Comparison of ENCODE assay signal across 17 cellular contexts in genomic region chr19:9296336-9296735, GRCh38. TPM values are rescaled to one million over a fixed set of nuclear protein-coding genes. Genes with fewer than 3 reads are reported as not detected.
DNase-seq lines count a peak whose midpoint lies in the region; ATAC-seq, FAIRE-seq and TF ChIP-seq lines count a peak whose summit lies in the region.
"Had no signal": no experiment of that assay in that cellular context is flagged by ENCODE, and none has a peak within 500 bp of the region (broad histone marks: within the 10 kb centered on the region; RNA-seq: fewer than 3 reads in every experiment).

No MANE protein-coding gene starts in this region.

- no peak overlapping the region for H2AFZ ChIP-seq in HepG2 (ENCODE audit: low read length)

- no peak overlapping the region for H3K18ac ChIP-seq in mesendoderm (ENCODE audit: low read length)

- H3K36me3 ChIP-seq in liver (ENCODE audit: control insufficient read depth in 4 of 4, insufficient read depth in 3 of 4, low read depth in 1 of 4, low read length in 3 of 4) (peaks cover 10 to 47% (median 35%) of the 10 kb centered on the region in 4 donors), HepG2 (replicated peaks in 1 of 2; ENCODE audit: control insufficient read depth in 1 of 2, insufficient read depth in 2 of 2, low read length in 2 of 2) (peaks cover 1 to 22% of the 10 kb centered on the region in 2 experiments; a peak in 2 of 5 replicates), adipocyte (ENCODE audit: control insufficient read depth, insufficient read depth, low read length, severe bottlenecking) (peaks cover 80% of the 10 kb centered on the region), mesendoderm (ENCODE audit: control insufficient read depth, insufficient read depth, low read length) (no peaks in the 10 kb centered on the region)

- no peak overlapping the region for H2BK15ac ChIP-seq in mesendoderm (replicated peaks; ENCODE audit: low read depth)

- no peak overlapping the region for H2BK5ac ChIP-seq in mesendoderm (ENCODE audit: low read length)

- DNase-seq in HepG2 (ENCODE audit: low spot score) (no peak), adipocyte (ENCODE audit: low read depth) (no peak), mesendoderm (peak; percentile 70), GM20000 (ENCODE audit: low spot score) (no peak), medulla oblongata (ENCODE audit: extremely low spot score) (no peak)
- DNase-seq: 8988T, Calu3, DMS79 treated with DMSO at 0.1 percent for 48 hours, NCI-H1417, NCI-H2081 treated with DMSO at 0.1 percent for 48 hours, NCI-H345, NCI-H526 treated with DMSO at 0.1 percent for 48 hours had no signal

- no peaks in the 10 kb centered on the region for H3K4me1 ChIP-seq in liver (ENCODE audit: control insufficient read depth in 4 of 4, insufficient read depth in 4 of 4, low read length in 3 of 4)
- H3K4me1 ChIP-seq in HepG2 (ENCODE audit: insufficient read depth, low read length) = no peaks in the 10 kb centered on the region
- no peaks in the 10 kb centered on the region for H3K4me1 ChIP-seq in adipocyte (ENCODE audit: control insufficient read depth, insufficient read depth, low read length)
- no peaks in the 10 kb centered on the region for H3K4me1 ChIP-seq in mesendoderm (ENCODE audit: control insufficient read depth, low read depth, low read length)

- no peak overlapping the region for H4K8ac ChIP-seq in mesendoderm (ENCODE audit: low read depth, low read length)

- no peak for FAIRE-seq in HepG2 (lab: Jason Lieb, UNC)
- FAIRE-seq: H54 had no signal

- H3K27me3 ChIP-seq in liver (ENCODE audit: control insufficient read depth in 4 of 4, insufficient read depth in 4 of 4, low read length in 3 of 4) (no peaks in the 10 kb centered on the region), HepG2 (ENCODE audit: control insufficient read depth in 1 of 2, insufficient read depth in 2 of 2, low read length in 2 of 2) (no peaks in the 10 kb centered on the region), adipocyte (replicated peaks; ENCODE audit: control insufficient read depth, insufficient read depth, low read length) (no peaks in the 10 kb centered on the region), mesendoderm (ENCODE audit: insufficient read depth, low read length, poor library complexity) (no peaks in the 10 kb centered on the region)

- no peak for TF ChIP-seq POLR2A in HepG2 (IDR thresholded peaks at IDR 0.05; ENCODE audit: insufficient read depth in 1 of 2, low read depth in 2 of 2, low read length in 2 of 2)

- CTCF ChIA-PET in HepG2 (lab: Yijun Ruan, JAX; ENCODE audit: low intra/inter-chr PET ratio, low total read pairs) = no interaction called here

- TF ChIP-seq CTCF in liver (IDR thresholded peaks at IDR 0.05; ENCODE audit: low read depth, low read length, missing input control) (no peak), HepG2 (CRISPR knock-in tag; IDR thresholded peaks at IDR 0.05) (no peak), GM20000 (IDR thresholded peaks at IDR 0.05; ENCODE audit: extremely low read depth, missing control alignments) (no peak)

- H3K9ac ChIP-seq in liver (ENCODE audit: low read depth in 1 of 2, low read length in 2 of 2) (no peak overlapping the region), HepG2 (ENCODE audit: insufficient read depth, low read depth, low read length) (no peak overlapping the region), adipocyte (ENCODE audit: low read length) (no peak overlapping the region), mesendoderm (ENCODE audit: low read length) (no peak overlapping the region)

- no peak overlapping the region for H4K5ac ChIP-seq in mesendoderm (ENCODE audit: low read length)

- H3K79me1 ChIP-seq in mesendoderm (ENCODE audit: low read length) = no peaks in the 10 kb centered on the region

- H3K4me2 ChIP-seq in HepG2 (ENCODE audit: low read depth, low read length) (no peak overlapping the region), mesendoderm (ENCODE audit: low read length) (no peak overlapping the region)

- ATAC-seq in HepG2 (no peak), HG03025 (IDR thresholded peaks at IDR 0.05; ENCODE audit: low FRiP score, unreplicated experiment) (no peak), HG03439 (IDR thresholded peaks at IDR 0.05; ENCODE audit: unreplicated experiment) (no peak)

- H3K79me2 ChIP-seq in HepG2 (ENCODE audit: insufficient read depth, low read length) (no peaks in the 10 kb centered on the region), mesendoderm (ENCODE audit: control insufficient read depth, insufficient read depth, low read length) (no peaks in the 10 kb centered on the region)

- in situ Hi-C loops in HepG2 (cut with HindIII; ENCODE audit: extremely low pct_ligation_motif_present, low pct_unique_long_range_greater_than_20kb) = no loop called here

- H3K27ac ChIP-seq in liver (ENCODE audit: low read depth in 1 of 2, low read length in 2 of 2) (no peak overlapping the region), HepG2 (ENCODE audit: extremely low read length, insufficient read depth, low read length) (no peak overlapping the region), mesendoderm (ENCODE audit: low read depth, low read length) (no peak overlapping the region)

- H3K9me3 ChIP-seq in liver (ENCODE audit: control insufficient read depth in 4 of 4, low read length in 3 of 4) (peaks cover 26 to 77% (median 47%) of the 10 kb centered on the region in 4 donors), HepG2 (ENCODE audit: low read length) (peaks cover 93% of the 10 kb centered on the region), adipocyte (ENCODE audit: control insufficient read depth, low read length) (peaks cover 98% of the 10 kb centered on the region)

- BruUV-seq in HepG2 (replicated peaks; lab: Mats Ljungman, UMichigan) = no TSS peak

- H3K56ac ChIP-seq in mesendoderm (ENCODE audit: low read length) = no peak overlapping the region

- H2AK5ac ChIP-seq in mesendoderm (ENCODE audit: low read length) = no peak overlapping the region

- intact Hi-C loops in HepG2 (cut with micrococcal nuclease; ENCODE audit: unreplicated experiment) = no loop called here

- H3K4ac ChIP-seq in mesendoderm (ENCODE audit: low read depth, low read length) = no peak overlapping the region

- no peak for TF ChIP-seq RAD21 in liver (IDR thresholded peaks at IDR 0.05)
- TF ChIP-seq RAD21 in HepG2 (CRISPR knock-in tag; IDR thresholded peaks at IDR 0.05) = no peak

- H2BK120ac ChIP-seq in mesendoderm (ENCODE audit: low read depth, low read length) = no peak overlapping the region

- TF ChIP-seq EP300 in HepG2 (IDR thresholded peaks at IDR 0.05; ENCODE audit: low read depth in 2 of 2, low read length in 2 of 2) (no peak), HepG2 (CRISPR knock-in tag; IDR thresholded peaks at IDR 0.05; ENCODE audit: borderline replicate concordance) (no peak)

- H3K4me3 ChIP-seq in liver (ENCODE audit: low read depth in 1 of 3, low read length in 3 of 3) = peak overlapping the region in 2 of 3 donors; percentile 62 to 68
- H3K4me3 ChIP-seq in HepG2 (replicated peaks in 1 of 3; ENCODE audit: insufficient read depth in 1 of 3, low read depth in 2 of 3, low read length in 3 of 3) = no peak overlapping the region
- H3K4me3 ChIP-seq in adipocyte (ENCODE audit: low read length) = peak overlapping the region; percentile 72
- H3K4me3 ChIP-seq in mesendoderm (ENCODE audit: low read length) = no peak overlapping the region

- WGBS in liver = 95% methylated on average over 2 of the region's 2 CpGs
- 69% methylated on average over 2 of the region's 2 CpGs for WGBS in HepG2 (ENCODE audit: low lambda C conversion rate)
- WGBS in mesendoderm (ENCODE audit: extremely low coverage, insufficient coverage, low lambda C conversion rate) = no CpG with 5 or more reads among the region's 2 CpGs

- POLR2A ChIA-PET in HepG2 (lab: Yijun Ruan, JAX) = no interaction called here

- H4K20me1 ChIP-seq in HepG2 (ENCODE audit: insufficient read depth, low read length) = no peaks in the 10 kb centered on the region

- no peak overlapping the region for H3K23ac ChIP-seq in mesendoderm (ENCODE audit: low read length)

RNA-seq across cellular contexts. Expression of gene ZNF699, which starts 13.3 kb away (rescaled TPM):
- total RNA-seq in liver (1 to 10 TPM; 2.5 to 3.0 TPM), HepG2 (2016; rRNA removed; fragmentation: Illumina TruSeq; extraction: Trizol) (2.2 and 2.7 TPM in 2 replicates)
- polyA plus RNA-seq in liver (1 to 10 TPM in 1 of 2 donors, under 1 TPM in 1; 0.91 to 1.1 TPM), HepG2 (2011; rRNA removed) (0.33 and 0.77 TPM in 2 replicates)
- not detected in 2 replicates for total RNA-seq in HepG2 (2016; cell fraction: cytosol; rRNA removed; fragmentation: Illumina TruSeq; extraction: Trizol; ENCODE audit: low read depth)
- 1.9 and 2.6 TPM in 2 replicates for total RNA-seq in HepG2 (2016; cell fraction: insoluble cytoplasmic fraction; rRNA removed; fragmentation: Illumina TruSeq; extraction: Trizol)
- 0.76 and 1.1 TPM in 2 replicates for total RNA-seq in HepG2 (2016; cell fraction: membrane; rRNA removed; fragmentation: Illumina TruSeq; extraction: Trizol)
- total RNA-seq in HepG2 (2016; cell fraction: nucleus; rRNA removed; fragmentation: Illumina TruSeq; extraction: Trizol) = 1.8 and 3.3 TPM in 2 replicates
- 0.43 and 0.46 TPM in 2 replicates for polyA plus RNA-seq in HepG2 (2011; cell fraction: cytosol; rRNA removed)
- 1.8 and 2.4 TPM in 2 replicates for polyA plus RNA-seq in HepG2 (2011; cell fraction: nucleus; rRNA removed)
- polyA plus RNA-seq in HepG2 (2012) = 0.75 and 0.87 TPM in 2 replicates
- polyA plus RNA-seq in HepG2 (2016; cell fraction: cytosol; fragmentation: Illumina TruSeq; extraction: Trizol; ENCODE audit: low read depth) = 0.25 TPM in 1 of 2 replicates, not detected in the other
- polyA plus RNA-seq in HepG2 (2016; cell fraction: insoluble cytoplasmic fraction; fragmentation: Illumina TruSeq; extraction: Trizol; ENCODE audit: low read depth) = 0.49 and 0.87 TPM in 2 replicates
- 0.06 and 0.07 TPM in 2 replicates for polyA plus RNA-seq in HepG2 (2016; cell fraction: membrane; fragmentation: Illumina TruSeq; extraction: Trizol; ENCODE audit: low read depth)
- 1.4 and 1.5 TPM in 2 replicates for polyA plus RNA-seq in HepG2 (2016; cell fraction: nucleus; fragmentation: Illumina TruSeq; extraction: Trizol; ENCODE audit: insufficient read depth, low read depth)
- polyA minus RNA-seq in HepG2 (2011; rRNA and poly(A)+ RNA removed; ENCODE audit: low replicate concordance) = 0.96 and 1.1 TPM in 2 replicates
- 1.6 and 2.8 TPM in 2 replicates for polyA minus RNA-seq in HepG2 (2011; cell fraction: cytosol; rRNA and poly(A)+ RNA removed)
- polyA minus RNA-seq in HepG2 (2011; cell fraction: nucleus; rRNA and poly(A)+ RNA removed) = 4.4 and 4.5 TPM in 2 replicates
- polyA plus RNA-seq in mesendoderm (2013, experiment 1 of 2) = 1.7 TPM
- 1.4 TPM for polyA plus RNA-seq in mesendoderm (2013, experiment 2 of 2)

RNA-seq across cellular contexts. Expression of gene ZNF559, which starts 27.6 kb away (rescaled TPM):
- 1 to 10 TPM; 2.6 to 6.2 TPM for total RNA-seq in liver
- polyA plus RNA-seq in liver = 1 to 10 TPM; 3.1 to 4.1 TPM
- 9.5 and 9.8 TPM in 2 replicates for total RNA-seq in HepG2 (2016; rRNA removed; fragmentation: Illumina TruSeq; extraction: Trizol)
- total RNA-seq in HepG2 (2016; cell fraction: cytosol; rRNA removed; fragmentation: Illumina TruSeq; extraction: Trizol; ENCODE audit: low read depth) = 1.5 and 2.4 TPM in 2 replicates
- total RNA-seq in HepG2 (2016; cell fraction: insoluble cytoplasmic fraction; rRNA removed; fragmentation: Illumina TruSeq; extraction: Trizol) = 7.4 and 9.5 TPM in 2 replicates
- total RNA-seq in HepG2 (2016; cell fraction: membrane; rRNA removed; fragmentation: Illumina TruSeq; extraction: Trizol) = 4.5 and 4.8 TPM in 2 replicates
- 10.3 and 10.7 TPM in 2 replicates for total RNA-seq in HepG2 (2016; cell fraction: nucleus; rRNA removed; fragmentation: Illumina TruSeq; extraction: Trizol)
- 5.6 and 6.3 TPM in 2 replicates for polyA plus RNA-seq in HepG2 (2011; rRNA removed)
- 1.3 and 3.3 TPM in 2 replicates for polyA plus RNA-seq in HepG2 (2011; cell fraction: cytosol; rRNA removed)
- polyA plus RNA-seq in HepG2 (2011; cell fraction: nucleus; rRNA removed) = 4.5 and 6.0 TPM in 2 replicates
- 4.8 and 7.6 TPM in 2 replicates for polyA plus RNA-seq in HepG2 (2012)
- polyA plus RNA-seq in HepG2 (2016; cell fraction: cytosol; fragmentation: Illumina TruSeq; extraction: Trizol; ENCODE audit: low read depth) = 0.52 and 0.62 TPM in 2 replicates
- 6.3 and 7.5 TPM in 2 replicates for polyA plus RNA-seq in HepG2 (2016; cell fraction: insoluble cytoplasmic fraction; fragmentation: Illumina TruSeq; extraction: Trizol; ENCODE audit: low read depth)
- 1.2 and 1.3 TPM in 2 replicates for polyA plus RNA-seq in HepG2 (2016; cell fraction: membrane; fragmentation: Illumina TruSeq; extraction: Trizol; ENCODE audit: low read depth)
- polyA plus RNA-seq in HepG2 (2016; cell fraction: nucleus; fragmentation: Illumina TruSeq; extraction: Trizol; ENCODE audit: insufficient read depth, low read depth) = 12.5 and 13.4 TPM in 2 replicates
- 3.1 and 4.3 TPM in 2 replicates for polyA minus RNA-seq in HepG2 (2011; rRNA and poly(A)+ RNA removed; ENCODE audit: low replicate concordance)
- polyA minus RNA-seq in HepG2 (2011; cell fraction: cytosol; rRNA and poly(A)+ RNA removed) = 2.5 and 5.9 TPM in 2 replicates
- polyA minus RNA-seq in HepG2 (2011; cell fraction: nucleus; rRNA and poly(A)+ RNA removed) = 8.9 and 15.2 TPM in 2 replicates
- polyA plus RNA-seq in mesendoderm (2013, experiment 1 of 2) = 17.7 TPM
- 19.0 TPM for polyA plus RNA-seq in mesendoderm (2013, experiment 2 of 2)

RNA-seq across cellular contexts. Expression of gene OR7E24, which starts 45.6 kb away (rescaled TPM):
- total RNA-seq in liver (not detected), HepG2 (2016; rRNA removed; fragmentation: Illumina TruSeq; extraction: Trizol) (not detected in 2 replicates)
- polyA plus RNA-seq in liver (not detected), HepG2 (2011; rRNA removed) (not detected in 2 replicates)
- total RNA-seq in HepG2 (2016; cell fraction: cytosol; rRNA removed; fragmentation: Illumina TruSeq; extraction: Trizol; ENCODE audit: low read depth) = not detected in 2 replicates
- not detected in 2 replicates for total RNA-seq in HepG2 (2016; cell fraction: insoluble cytoplasmic fraction; rRNA removed; fragmentation: Illumina TruSeq; extraction: Trizol)
- total RNA-seq in HepG2 (2016; cell fraction: membrane; rRNA removed; fragmentation: Illumina TruSeq; extraction: Trizol) = not detected in 2 replicates
- not detected in 2 replicates for total RNA-seq in HepG2 (2016; cell fraction: nucleus; rRNA removed; fragmentation: Illumina TruSeq; extraction: Trizol)
- polyA plus RNA-seq in HepG2 (2011; cell fraction: cytosol; rRNA removed) = not detected in 2 replicates
- polyA plus RNA-seq in HepG2 (2011; cell fraction: nucleus; rRNA removed) = not detected in 2 replicates
- polyA plus RNA-seq in HepG2 (2012) = not detected in 2 replicates
- polyA plus RNA-seq in HepG2 (2016; cell fraction: cytosol; fragmentation: Illumina TruSeq; extraction: Trizol; ENCODE audit: low read depth) = not detected in 2 replicates
- not detected in 2 replicates for polyA plus RNA-seq in HepG2 (2016; cell fraction: insoluble cytoplasmic fraction; fragmentation: Illumina TruSeq; extraction: Trizol; ENCODE audit: low read depth)
- polyA plus RNA-seq in HepG2 (2016; cell fraction: membrane; fragmentation: Illumina TruSeq; extraction: Trizol; ENCODE audit: low read depth) = not detected in 2 replicates
- polyA plus RNA-seq in HepG2 (2016; cell fraction: nucleus; fragmentation: Illumina TruSeq; extraction: Trizol; ENCODE audit: insufficient read depth, low read depth) = not detected in 2 replicates
- polyA minus RNA-seq in HepG2 (2011; rRNA and poly(A)+ RNA removed; ENCODE audit: low replicate concordance) = not detected in 2 replicates
- polyA minus RNA-seq in HepG2 (2011; cell fraction: cytosol; rRNA and poly(A)+ RNA removed) = not detected in 2 replicates
- not detected in 2 replicates for polyA minus RNA-seq in HepG2 (2011; cell fraction: nucleus; rRNA and poly(A)+ RNA removed)
- polyA plus RNA-seq in mesendoderm (2013, experiment 1 of 2) = not detected
- not detected for polyA plus RNA-seq in mesendoderm (2013, experiment 2 of 2)
- total RNA-seq: Calu3, OCI-LY7 had no signal

Comparison
In these comparisons a context has a peak if more than half of its experiments do, and no peak if none do; other contexts are left out.
1. H3K4me3 ChIP-seq: peak in liver (2 of 3) and adipocyte (single experiment); none in HepG2 (0 of 3) and mesendoderm (single experiment).